ENCODE assay signal across 8 cellular contexts in the genomic region with DNA sequence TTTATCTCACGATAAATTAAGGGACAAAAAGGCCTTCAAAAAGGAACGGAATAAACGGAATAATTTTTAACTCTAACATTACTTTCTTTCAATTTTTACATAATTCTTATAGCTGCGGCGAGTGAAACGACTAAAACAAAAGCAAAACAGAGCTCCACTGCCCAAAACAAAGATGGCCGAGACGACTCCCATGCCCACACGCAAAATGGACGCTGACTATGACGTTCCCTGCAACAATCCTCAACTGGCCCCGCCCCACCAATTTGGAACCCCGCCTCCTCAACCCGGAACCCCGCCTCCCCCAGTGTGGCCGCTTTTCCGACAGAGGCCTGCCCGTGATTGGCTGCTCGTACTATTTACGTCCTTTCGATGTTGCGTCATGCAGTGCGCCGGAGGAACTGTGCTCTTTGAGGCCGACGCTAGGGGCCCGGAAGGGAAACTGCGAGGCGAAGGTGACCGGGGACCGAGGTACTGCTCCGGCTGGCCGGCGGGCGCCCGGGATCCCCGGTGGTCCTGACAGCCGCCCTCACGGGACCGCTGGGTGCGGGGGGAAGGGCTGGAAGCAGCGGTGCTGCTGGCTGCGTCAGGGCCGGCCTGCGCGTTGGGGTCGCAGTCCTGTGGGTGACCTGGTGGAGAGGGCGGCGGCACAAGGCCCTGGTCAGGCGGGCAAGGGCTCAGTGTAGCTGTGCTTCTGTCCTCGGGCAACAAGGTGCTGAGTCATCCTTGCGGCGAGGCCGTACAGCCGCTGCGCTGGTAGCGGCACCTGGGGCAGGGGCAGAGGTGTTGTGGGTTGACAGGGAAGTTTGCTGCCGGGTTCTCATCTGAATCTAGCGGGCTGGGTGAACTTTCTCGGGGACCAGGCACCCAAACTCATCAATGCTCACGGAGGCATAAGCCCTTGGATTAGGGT. TPM values are rescaled to one million over a fixed set of nuclear protein-coding genes. Genes with fewer than 3 reads are reported as not detected.
A peak's percentile ranks its signal among the peaks of the same experiment; 100 is the strongest.
DNase-seq lines count a peak whose midpoint lies in the region; ATAC-seq, FAIRE-seq and TF ChIP-seq lines count a peak whose summit lies in the region.

A gene with protein sequence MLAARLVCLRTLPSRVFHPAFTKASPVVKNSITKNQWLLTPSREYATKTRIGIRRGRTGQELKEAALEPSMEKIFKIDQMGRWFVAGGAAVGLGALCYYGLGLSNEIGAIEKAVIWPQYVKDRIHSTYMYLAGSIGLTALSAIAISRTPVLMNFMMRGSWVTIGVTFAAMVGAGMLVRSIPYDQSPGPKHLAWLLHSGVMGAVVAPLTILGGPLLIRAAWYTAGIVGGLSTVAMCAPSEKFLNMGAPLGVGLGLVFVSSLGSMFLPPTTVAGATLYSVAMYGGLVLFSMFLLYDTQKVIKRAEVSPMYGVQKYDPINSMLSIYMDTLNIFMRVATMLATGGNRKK (plus strand): TSS at position 384 of the 910 bp plus-strand sequence. CDS start 1,992 bp downstream, outside the sequence.

- H3K4me1 Mint-ChIP-seq in progenitor cell of endocrine pancreas (ENCODE audit: low read depth) = peaks cover 18% of the 10 kb centered on the region

- peaks cover 5% of the 10 kb centered on the region for H3K27me3 Mint-ChIP-seq in progenitor cell of endocrine pancreas

- peaks cover 3% of the 10 kb centered on the region for H3K4me1 ChIP-seq in urinary bladder (ENCODE audit: insufficient read depth)

- H3K9me3 Mint-ChIP-seq in progenitor cell of endocrine pancreas (ENCODE audit: low read depth) = no peaks in the 10 kb centered on the region

- peak within 1 kb of the TSS; percentile 95 for H3K27ac ChIP-seq in urinary bladder (ENCODE audit: low read depth)

- under 1% methylated on average over 61 of the region's 61 CpGs for WGBS in urinary bladder

- TF ChIP-seq CTCF in progenitor cell of endocrine pancreas (IDR thresholded peaks at IDR 0.05; ENCODE audit: unreplicated experiment) = peak; percentile 57

- peak within 1 kb of the TSS; percentile 99 for H3K27ac Mint-ChIP-seq in progenitor cell of endocrine pancreas

- DNase-seq in GM12891 (ENCODE audit: insufficient read length, low spot score) (peak; percentile 70), NCI-H146 (lab: John Stamatoyannopoulos, UW) (peak; percentile 98), amniotic stem cell (lab: John Stamatoyannopoulos, UW) (peak; percentile 99), left cardiac atrium (peak; percentile 98), progenitor cell of endocrine pancreas (ENCODE audit: low spot score, unreplicated experiment) (peak; percentile 98)

- peak; percentile 99 for FAIRE-seq in GM12891 (lab: Jason Lieb, UNC)

- peak; percentile 98 for ATAC-seq in HG02852 (IDR thresholded peaks at IDR 0.05; ENCODE audit: unreplicated experiment)
- peak; percentile 99 for ATAC-seq in left cardiac atrium

- H3K4me3 Mint-ChIP-seq in progenitor cell of endocrine pancreas (ENCODE audit: low read depth) = peak within 1 kb of the TSS; percentile 94

- peaks cover 7% of the 10 kb centered on the region for H3K36me3 Mint-ChIP-seq in progenitor cell of endocrine pancreas (ENCODE audit: insufficient read depth)

- TF ChIP-seq POLR2A in GM12891 (IDR thresholded peaks at IDR 0.05; ENCODE audit: low read depth, low read length) = peak; percentile 79

- peaks cover 1% of the 10 kb centered on the region for H3K36me3 ChIP-seq in urinary bladder (ENCODE audit: insufficient read depth)

- intact Hi-C loops in T-helper 1 cell treated with Interleukin-12 subunit alpha and Interleukin-12 subunit beta and Interleukin-4 antibody, amounts not matched to agents 30 ng/mL and 1 ng/mL, for 36 hours (cut with micrococcal nuclease) = loop anchor here (1.0 to 5.0 kb wide), 5 partner anchors 9 to 398 kb away; a partner anchor contains a TSS
- intact Hi-C loops in left cardiac atrium (cut with DNase I) = no loop called here

- peak within 1 kb of the TSS; percentile 68 for H3K4me3 ChIP-seq in urinary bladder (ENCODE audit: low read depth, low read length)

TF ChIP-seq in GM12891, 5 proteins besides CTCF, POLR2A, EP300 and RAD21:
- TF ChIP-seq POLR2AphosphoS5 (IDR thresholded peaks at IDR 0.05; ENCODE audit: low read depth, low read length) (peak; percentile 88), PAX5 (IDR thresholded peaks at IDR 0.05; ENCODE audit: insufficient read depth, low read length, severe bottlenecking) (no peak), SPI1 (IDR thresholded peaks at IDR 0.05; ENCODE audit: low read depth, low read length) (peak; percentile 44; the same call in 1 of the 2 replicates), TAF1 (IDR thresholded peaks at IDR 0.05; ENCODE audit: low read depth, low read length) (peak; percentile 62; the same call in 1 of the 2 replicates), POU2F2 (IDR thresholded peaks at IDR 0.05; ENCODE audit: low read depth, low read length) (peak; percentile 35; the same call in 1 of the 2 replicates)

RNA-seq across cellular contexts. Expression of the gene that starts here (rescaled TPM):
- polyA plus RNA-seq in GM12891 (2012; ENCODE audit: low read depth, missing spikeins) = 121 TPM
- 119 TPM in 2 replicates for total RNA-seq in T-helper 1 cell treated with Interleukin-12 subunit alpha and Interleukin-12 subunit beta and Interleukin-4 antibody, amounts not matched to agents 30 ng/mL and 1 ng/mL, for 36 hours
- total RNA-seq in left cardiac atrium (100 to 1,000 TPM; 259 to 306 TPM), progenitor cell of endocrine pancreas (99.4 and 105 TPM in 2 replicates), urinary bladder (108 TPM)
- 172 TPM for polyA plus RNA-seq in urinary bladder

Comparison
In these comparisons a context has a peak if more than half of its experiments do, and no peak if none do; other contexts are left out.
1. Peak in every context shown above with its lines: DNase-seq, ATAC-seq, H3K4me3 ChIP-seq and H3K27ac ChIP-seq.